In genomic region chrX:108270739-108271396, GRCh38 we compare ENCODE assay signal across 11 cellular contexts.
DNase-seq lines count a peak whose midpoint lies in the region; ATAC-seq and TF ChIP-seq lines count a peak whose summit lies in the region.
"Had no signal": no experiment of that assay in that cellular context is flagged by ENCODE, and none has a peak within 500 bp of the region (broad histone marks: within the 10 kb centered on the region; RNA-seq: fewer than 3 reads in every experiment).

No MANE protein-coding gene starts in this region.

- ATAC-seq in GM18870 (IDR thresholded peaks at IDR 0.05; ENCODE audit: unreplicated experiment) (peak; percentile 51), upper lobe of right lung (no peak), GM19324 (IDR thresholded peaks at IDR 0.05; ENCODE audit: low FRiP score, unreplicated experiment) (no peak)
- ATAC-seq in stimulated activated naive CD8-positive, alpha-beta T cell treated with anti-CD3 and anti-CD28 coated beads, Interleukin-15, Interleukin-2, amounts not matched to agents 100 U/mL and 50 U/mL, for 24 hours, result no peak

- H3K27me3 Mint-ChIP-seq in nephron (ENCODE audit: low read depth), result no peaks in the 10 kb centered on the region
- no peaks in the 10 kb centered on the region for H3K27me3 Mint-ChIP-seq in activated T-helper 1 cell treated with anti-CD3 and anti-CD28 coated beads, Interleukin-12 subunit alpha, Interleukin-12 subunit beta, Interleukin-2, Interleukin-4 antibody, amounts not matched to agents 30 ng/mL and 10 ng/mL and 1 ng/mL, durations not matched to agents 14 hours and 24 hours and 36 hours (ENCODE audit: insufficient read depth)

- H3K27me3 ChIP-seq in upper lobe of right lung, result no peaks in the 10 kb centered on the region

- no peak overlapping the region for H3K4me3 Mint-ChIP-seq in nephron
- H3K4me3 Mint-ChIP-seq in activated T-helper 1 cell treated with anti-CD3 and anti-CD28 coated beads, Interleukin-12 subunit alpha, Interleukin-12 subunit beta, Interleukin-2, Interleukin-4 antibody, amounts not matched to agents 30 ng/mL and 10 ng/mL and 1 ng/mL, durations not matched to agents 14 hours and 24 hours and 36 hours, result no peak overlapping the region
- H3K4me3 Mint-ChIP-seq: activated naive CD8-positive, alpha-beta T cell treated with anti-CD3 and anti-CD28 coated beads for 36 hours had no signal

- H3K9me3 ChIP-seq in upper lobe of right lung, result no peaks in the 10 kb centered on the region

- H3K27ac ChIP-seq in upper lobe of right lung, result no peak overlapping the region
- H3K27ac ChIP-seq: HL-60 had no signal

- peaks cover 3% of the 10 kb centered on the region for H3K9me3 Mint-ChIP-seq in nephron
- H3K9me3 Mint-ChIP-seq in activated T-helper 1 cell treated with anti-CD3 and anti-CD28 coated beads, Interleukin-12 subunit alpha, Interleukin-12 subunit beta, Interleukin-2, Interleukin-4 antibody, amounts not matched to agents 30 ng/mL and 10 ng/mL and 1 ng/mL, durations not matched to agents 14 hours and 24 hours and 36 hours, result no peaks in the 10 kb centered on the region
- H3K9me3 Mint-ChIP-seq: activated naive CD8-positive, alpha-beta T cell treated with anti-CD3 and anti-CD28 coated beads for 36 hours had no signal

- intact Hi-C loops in upper lobe of right lung (cut with DNase I), result no loop called here
- intact Hi-C loops in activated T-helper 1 cell treated with anti-CD3 and anti-CD28 coated beads, Interleukin-12 subunit alpha, Interleukin-12 subunit beta, Interleukin-2, Interleukin-4 antibody, amounts not matched to agents 30 ng/mL and 10 ng/mL and 1 ng/mL, durations not matched to agents 14 hours and 24 hours and 36 hours (cut with micrococcal nuclease), result no loop called here

- H3K27ac Mint-ChIP-seq in nephron, result peak overlapping the region; percentile 24 to 76 (median 53)
- no peak overlapping the region for H3K27ac Mint-ChIP-seq in activated T-helper 1 cell treated with anti-CD3 and anti-CD28 coated beads, Interleukin-12 subunit alpha, Interleukin-12 subunit beta, Interleukin-2, Interleukin-4 antibody, amounts not matched to agents 30 ng/mL and 10 ng/mL and 1 ng/mL, durations not matched to agents 14 hours and 24 hours and 36 hours
- H3K27ac Mint-ChIP-seq: activated naive CD8-positive, alpha-beta T cell treated with anti-CD3 and anti-CD28 coated beads for 36 hours had no signal

- H3K36me3 ChIP-seq in upper lobe of right lung, result no peaks in the 10 kb centered on the region

- H3K4me1 Mint-ChIP-seq in nephron, result peaks cover 35% of the 10 kb centered on the region
- no peaks in the 10 kb centered on the region for H3K4me1 Mint-ChIP-seq in activated T-helper 1 cell treated with anti-CD3 and anti-CD28 coated beads, Interleukin-12 subunit alpha, Interleukin-12 subunit beta, Interleukin-2, Interleukin-4 antibody, amounts not matched to agents 30 ng/mL and 10 ng/mL and 1 ng/mL, durations not matched to agents 14 hours and 24 hours and 36 hours (ENCODE audit: low read depth)
- H3K4me1 Mint-ChIP-seq: activated naive CD8-positive, alpha-beta T cell treated with anti-CD3 and anti-CD28 coated beads for 36 hours had no signal

- in situ Hi-C loops in astrocyte of the cerebellum (cut with HindIII; ENCODE audit: low sequenced_read_pairs), result no loop called here

- no peaks in the 10 kb centered on the region for H3K36me3 Mint-ChIP-seq in nephron (ENCODE audit: low read depth)
- no peaks in the 10 kb centered on the region for H3K36me3 Mint-ChIP-seq in activated T-helper 1 cell treated with anti-CD3 and anti-CD28 coated beads, Interleukin-12 subunit alpha, Interleukin-12 subunit beta, Interleukin-2, Interleukin-4 antibody, amounts not matched to agents 30 ng/mL and 10 ng/mL and 1 ng/mL, durations not matched to agents 14 hours and 24 hours and 36 hours (ENCODE audit: low read depth)
- H3K36me3 Mint-ChIP-seq: activated naive CD8-positive, alpha-beta T cell treated with anti-CD3 and anti-CD28 coated beads for 36 hours had no signal

- H3K4me1 ChIP-seq in upper lobe of right lung, result no peaks in the 10 kb centered on the region

- H3K4me3 ChIP-seq in astrocyte of the cerebellum (ENCODE audit: low read depth, low read length) (no peak overlapping the region), upper lobe of right lung (no peak overlapping the region)

- DNase-seq in Kasumi-1 (lab: John Stamatoyannopoulos, UW) (peak; percentile 7 to 37), astrocyte of the cerebellum (ENCODE audit: low read depth) (peak; percentile 68), upper lobe of right lung (no peak)
- DNase-seq in stimulated activated naive CD8-positive, alpha-beta T cell treated with anti-CD3 and anti-CD28 coated beads, Interleukin-15, Interleukin-2, amounts not matched to agents 100 U/mL and 50 U/mL, for 24 hours, result no peak
- no peak for DNase-seq in activated T-helper 1 cell treated with anti-CD3 and anti-CD28 coated beads, Interleukin-12 subunit alpha, Interleukin-12 subunit beta, Interleukin-2, Interleukin-4 antibody, amounts not matched to agents 30 ng/mL and 10 ng/mL and 1 ng/mL, durations not matched to agents 14 hours and 24 hours and 36 hours (ENCODE audit: low spot score)
- DNase-seq: activated CD4-positive, CD25-positive, alpha-beta regulatory T cell; activated naive CD8-positive, alpha-beta T cell treated with anti-CD3 and anti-CD28 coated beads for 36 hours had no signal

- TF ChIP-seq CTCF in astrocyte of the cerebellum (IDR thresholded peaks at IDR 0.05; ENCODE audit: low read depth, low read length, missing control alignments), result no peak
- no peak for TF ChIP-seq CTCF in nephron (IDR thresholded peaks at IDR 0.05; ENCODE audit: unreplicated experiment in 3 of 3)
- no peak for TF ChIP-seq CTCF in upper lobe of right lung (IDR thresholded peaks at IDR 0.05)

Comparison
In these comparisons a context has a peak if more than half of its experiments do, and no peak if none do; other contexts are left out.
1. DNase-seq: peak in Kasumi-1 (2 of 2) and astrocyte of the cerebellum (single experiment); none in stimulated activated naive CD8-positive, alpha-beta T cell treated with anti-CD3 and anti-CD28 coated beads, Interleukin-15, Interleukin-2, amounts not matched to agents 100 U/mL and 50 U/mL, for 24 hours (single experiment), upper lobe of right lung (single experiment) and activated T-helper 1 cell treated with anti-CD3 and anti-CD28 coated beads, Interleukin-12 subunit alpha, Interleukin-12 subunit beta, Interleukin-2, Interleukin-4 antibody, amounts not matched to agents 30 ng/mL and 10 ng/mL and 1 ng/mL, durations not matched to agents 14 hours and 24 hours and 36 hours (single experiment).